ENCODE assay signal across 16 cellular contexts in genomic region chr5:146890073-146890472, GRCh38. TPM values are rescaled to one million over a fixed set of nuclear protein-coding genes. Genes with fewer than 3 reads are reported as not detected.
"Had no signal": no experiment of that assay in that cellular context is flagged by ENCODE, and none has a peak within 500 bp of the region (broad histone marks: within the 10 kb centered on the region; RNA-seq: fewer than 3 reads in every experiment).

No MANE protein-coding gene starts in this region.

- H3K27me3 ChIP-seq: breast epithelium, spleen, upper lobe of left lung had no signal

- ATAC-seq: activated CD4-positive, CD25-positive, alpha-beta regulatory T cell treated with anti-CD3 and anti-CD28 coated beads, Interleukin-2, amount 50 U/mL, for 24 hours; activated naive CD8-positive, alpha-beta T cell treated with anti-CD3 and anti-CD28 coated beads, Interleukin-2, amount 50 U/mL, for 24 hours; effector memory CD8-positive, alpha-beta T cell; sciatic nerve; stimulated activated naive CD8-positive, alpha-beta T cell treated with anti-CD3 and anti-CD28 coated beads, Interleukin-15, amount 100 ng/mL, for 72 hours had no signal

- H3K4me1 ChIP-seq: breast epithelium, upper lobe of left lung had no signal

- H3K4me3 ChIP-seq: breast epithelium, spleen, upper lobe of left lung had no signal

- H3K27ac ChIP-seq: breast epithelium, spleen, upper lobe of left lung had no signal

- H3K36me3 ChIP-seq: breast epithelium, spleen, upper lobe of left lung had no signal

- DNase-seq: activated naive CD4-positive, alpha-beta T cell treated with Interleukin-2 at 50 U/mL for 16 hours; activated naive CD8-positive, alpha-beta T cell treated with anti-CD3 and anti-CD28 coated beads, Interleukin-2, amount 50 U/mL, for 24 hours; aorta; effector memory CD8-positive, alpha-beta T cell; foreskin melanocyte; head of caudate nucleus; immature natural killer cell; spleen; stimulated activated naive CD8-positive, alpha-beta T cell treated with anti-CD3 and anti-CD28 coated beads, Interleukin-15, amount 100 ng/mL, for 72 hours; upper lobe of left lung had no signal

- H3K9me3 ChIP-seq: breast epithelium, spleen, upper lobe of left lung had no signal

RNA-seq across cellular contexts. Expression of gene PPP2R2B, which starts 11.5 kb away (rescaled TPM):
- total RNA-seq: activated T-helper 1 cell treated with anti-CD3 and anti-CD28 coated beads, Interleukin-12 subunit alpha, Interleukin-12 subunit beta, Interleukin-2, Interleukin-4 antibody, amounts not matched to agents 30 ng/mL and 10 ng/mL and 1 ng/mL, durations not matched to agents 14 hours and 24 hours and 36 hours; osteocyte; pulmonary artery endothelial cell had no signal
